Comparison of ENCODE assay signal across 11 cellular contexts in the genomic region with DNA sequence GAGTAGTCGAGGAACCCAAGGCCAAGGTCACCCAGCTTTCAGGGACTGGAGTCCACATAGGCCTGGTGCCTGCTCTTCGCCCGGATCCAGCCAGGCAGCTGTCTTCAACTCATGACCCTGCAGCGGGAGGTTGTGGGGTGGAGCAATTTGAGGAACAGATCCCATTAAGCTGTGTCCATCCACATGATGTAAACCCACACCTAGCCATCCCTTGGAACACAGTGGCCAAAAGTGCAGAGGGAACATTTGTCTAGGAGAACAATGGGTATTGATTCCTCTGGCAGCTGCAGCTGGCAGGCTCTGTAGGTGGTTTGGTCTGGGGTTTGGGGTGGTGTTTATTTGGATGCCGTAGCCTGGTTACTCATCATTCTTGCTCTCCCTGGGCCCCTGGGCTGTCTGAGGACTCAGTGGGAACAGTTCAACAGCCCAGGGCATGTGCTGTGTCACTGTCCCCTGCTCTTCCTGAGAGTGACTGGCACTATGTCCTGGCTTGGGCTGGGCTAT.
DNase-seq lines count a peak whose midpoint lies in the region; TF ChIP-seq lines count a peak whose summit lies in the region.
"Had no signal": no experiment of that assay in that cellular context is flagged by ENCODE, and none has a peak within 500 bp of the region (broad histone marks: within the 10 kb centered on the region; RNA-seq: fewer than 3 reads in every experiment).

No MANE protein-coding gene starts in this region.

- H3K4me3 ChIP-seq in esophagus squamous epithelium, result no peak overlapping the region
- H3K4me3 ChIP-seq in skeletal muscle cell (ENCODE audit: low read depth, low read length), result no peak overlapping the region
- H3K4me3 ChIP-seq: tibial artery had no signal

- H3K27me3 ChIP-seq in esophagus squamous epithelium, result no peaks in the 10 kb centered on the region
- H3K27me3 ChIP-seq: tibial artery had no signal

- H3K4me3 Mint-ChIP-seq in endothelial cell (ENCODE audit: unreplicated experiment), result no peak overlapping the region
- H3K4me3 Mint-ChIP-seq: activated naive CD4-positive, alpha-beta T cell treated with anti-CD3 and anti-CD28 coated beads, Interleukin-2, amount 50 U/mL, for 24 hours had no signal

- H3K36me3 Mint-ChIP-seq in endothelial cell (ENCODE audit: low read depth, unreplicated experiment), result peaks cover 3% of the 10 kb centered on the region
- H3K36me3 Mint-ChIP-seq: activated naive CD4-positive, alpha-beta T cell treated with anti-CD3 and anti-CD28 coated beads, Interleukin-2, amount 50 U/mL, for 24 hours had no signal

- H3K36me3 ChIP-seq in esophagus squamous epithelium, result no peaks in the 10 kb centered on the region
- H3K36me3 ChIP-seq: tibial artery had no signal

- peaks cover 5% of the 10 kb centered on the region for H3K27me3 Mint-ChIP-seq in endothelial cell (ENCODE audit: unreplicated experiment)
- H3K27me3 Mint-ChIP-seq: activated naive CD4-positive, alpha-beta T cell treated with anti-CD3 and anti-CD28 coated beads, Interleukin-2, amount 50 U/mL, for 24 hours had no signal

- WGBS in esophagus squamous epithelium, 2 donors, result 49% methylated on average over 2 of the region's 5 CpGs; no CpG with 5 or more reads in 1 of the 2 donors

- no peak overlapping the region for H3K27ac Mint-ChIP-seq in endothelial cell (ENCODE audit: unreplicated experiment)
- H3K27ac Mint-ChIP-seq: activated naive CD4-positive, alpha-beta T cell treated with anti-CD3 and anti-CD28 coated beads, Interleukin-2, amount 50 U/mL, for 24 hours had no signal

- intact Hi-C loops in esophagus squamous epithelium (cut with DNase I), result no loop called here

- DNase-seq in M059J (ENCODE audit: low read depth) (peak; percentile 71), NCI-H774 (lab: John Stamatoyannopoulos, UW) (peak; percentile 89), esophagus squamous epithelium (lab: John Stamatoyannopoulos, UW) (no peak), skeletal muscle cell (ENCODE audit: low read depth) (peak; percentile 19), endothelial cell (ENCODE audit: low spot score) (no peak), GM13977 (ENCODE audit: low spot score) (no peak), GOT3 (lab: John Stamatoyannopoulos, UW) (no peak), HCEC 1CT (no peak)
- DNase-seq: activated CD4-positive, alpha-beta T cell treated with anti-CD3 and anti-CD28 coated beads for 4 hours had no signal

- no peaks in the 10 kb centered on the region for H3K9me3 Mint-ChIP-seq in endothelial cell (ENCODE audit: unreplicated experiment)
- H3K9me3 Mint-ChIP-seq: activated naive CD4-positive, alpha-beta T cell treated with anti-CD3 and anti-CD28 coated beads, Interleukin-2, amount 50 U/mL, for 24 hours had no signal

- no peaks in the 10 kb centered on the region for H3K4me1 Mint-ChIP-seq in endothelial cell (ENCODE audit: unreplicated experiment)
- H3K4me1 Mint-ChIP-seq: activated naive CD4-positive, alpha-beta T cell treated with anti-CD3 and anti-CD28 coated beads, Interleukin-2, amount 50 U/mL, for 24 hours had no signal

- no peaks in the 10 kb centered on the region for H3K9me3 ChIP-seq in esophagus squamous epithelium
- H3K9me3 ChIP-seq: tibial artery had no signal

- in situ Hi-C loops in GM13977 (cut with MboI; ENCODE audit: low pct_unique_long_range_greater_than_20kb, low sequenced_read_pairs, unreplicated experiment), result no loop called here

- TF ChIP-seq CTCF in esophagus squamous epithelium (IDR thresholded peaks at IDR 0.05) (no peak), endothelial cell (IDR thresholded peaks at IDR 0.05; ENCODE audit: unreplicated experiment) (no peak), GM13977 (IDR thresholded peaks at IDR 0.05; ENCODE audit: extremely low read depth, insufficient read depth, missing control alignments) (no peak)

- peaks cover 5 to 47% (median 6%) of the 10 kb centered on the region in 3 donors for H3K4me1 ChIP-seq in esophagus squamous epithelium
- H3K4me1 ChIP-seq: tibial artery had no signal

- TF ChIP-seq POLR2A in esophagus squamous epithelium (IDR thresholded peaks at IDR 0.05), result no peak

- H3K27ac ChIP-seq in esophagus squamous epithelium, result peak overlapping the region; percentile 18 to 49 (median 40)
- H3K27ac ChIP-seq: tibial artery had no signal

Comparison
In these comparisons a context has a peak if more than half of its experiments do, and no peak if none do; other contexts are left out.
1. DNase-seq: peak in M059J (single experiment), NCI-H774 (single experiment) and skeletal muscle cell (single experiment); none in esophagus squamous epithelium (single experiment), endothelial cell (single experiment), GM13977 (single experiment), GOT3 (single experiment) and HCEC 1CT (single experiment).